Comparison of ENCODE assay signal across 1 cellular context in genomic region chr6:221531-222349, GRCh38.
TF ChIP-seq lines count a peak whose summit lies in the region.

No MANE protein-coding gene starts in this region.

TF ChIP-seq in SK-N-SH, 30 proteins besides CTCF, POLR2A, EP300 and RAD21 (continued from another document):
- TF ChIP-seq GATA2 (CRISPR knock-in tag; IDR thresholded peaks at IDR 0.05): no peak
- TF ChIP-seq REST (IDR thresholded peaks at IDR 0.05; ENCODE audit: low read depth, low read length): no peak
- TF ChIP-seq MAX (IDR thresholded peaks at IDR 0.05; ENCODE audit: low read depth): no peak
